ENCODE assay signal across 9 cellular contexts in genomic region chr19:4868286-4868834, GRCh38. TPM values are rescaled to one million over a fixed set of nuclear protein-coding genes. Genes with fewer than 3 reads are reported as not detected.
A peak's percentile ranks its signal among the peaks of the same experiment; 100 is the strongest.
DNase-seq lines count a peak whose midpoint lies in the region; ATAC-seq, FAIRE-seq and TF ChIP-seq lines count a peak whose summit lies in the region.
"Had no signal": no experiment of that assay in that cellular context is flagged by ENCODE, and none has a peak within 500 bp of the region (broad histone marks: within the 10 kb centered on the region; RNA-seq: fewer than 3 reads in every experiment).

No MANE protein-coding gene starts in this region.

- DNase-seq in activated T-cell treated with anti-CD3 and anti-CD28 coated beads, Interleukin-2, amount 50 U/mL, for 72 hours = no peak
- no peak for DNase-seq in activated T-cell treated with anti-CD3 and anti-CD28 coated beads, Interleukin-2, amount 50 U/mL, for 48 hours
- no peak for DNase-seq in lower lobe of right lung
- no peak for DNase-seq in transverse colon
- DNase-seq in H54 (ENCODE audit: insufficient read length, low spot score) = no peak
- DNase-seq in middle frontal gyrus (ENCODE audit: extremely low spot score, low spot score) = no peak
- no peak for DNase-seq in activated CD4-positive, alpha-beta T cell treated with anti-CD3 and anti-CD28 coated beads for 4 hours
- DNase-seq: NCI-H2081 treated with DMSO at 0.1 percent for 48 hours had no signal

- ATAC-seq in activated T-cell treated with anti-CD3 and anti-CD28 coated beads, Interleukin-2, amount 50 U/mL, for 72 hours (replicated peaks in 1 of 2) = no peak
- ATAC-seq in activated T-helper 17 cell treated with anti-CD3 and anti-CD28 coated beads, Interleukin-2, amount 50 U/mL, for 72 hours (replicated peaks) = no peak
- no peak for ATAC-seq in lower lobe of right lung

- no peaks in the 10 kb centered on the region for H3K9me3 Mint-ChIP-seq in activated T-cell treated with anti-CD3 and anti-CD28 coated beads, Interleukin-2, amount 50 U/mL, for 72 hours
- no peaks in the 10 kb centered on the region for H3K9me3 Mint-ChIP-seq in activated T-helper 17 cell treated with anti-CD3 and anti-CD28 coated beads, Interleukin-2, amount 50 U/mL, for 72 hours

- H3K27me3 ChIP-seq in lower lobe of right lung (ENCODE audit: low read depth) (no peaks in the 10 kb centered on the region), transverse colon (no peaks in the 10 kb centered on the region)

- H3K27ac Mint-ChIP-seq in activated T-cell treated with anti-CD3 and anti-CD28 coated beads, Interleukin-2, amount 50 U/mL, for 72 hours = peak overlapping the region; percentile 23
- peak overlapping the region; percentile 44 for H3K27ac Mint-ChIP-seq in activated T-helper 17 cell treated with anti-CD3 and anti-CD28 coated beads, Interleukin-2, amount 50 U/mL, for 72 hours

- peaks cover 31% of the 10 kb centered on the region for H3K4me1 Mint-ChIP-seq in activated T-cell treated with anti-CD3 and anti-CD28 coated beads, Interleukin-2, amount 50 U/mL, for 72 hours (ENCODE audit: low read depth)
- peaks cover 10% of the 10 kb centered on the region for H3K4me1 Mint-ChIP-seq in activated T-helper 17 cell treated with anti-CD3 and anti-CD28 coated beads, Interleukin-2, amount 50 U/mL, for 72 hours

- in situ Hi-C loops in transverse colon (cut with MboI; ENCODE audit: low pct_ligation_motif_present in 1 of 4, low pct_unique_long_range_greater_than_20kb in 1 of 4, low sequenced_read_pairs in 3 of 4) = loop anchor here in 1 of 4 donors (25.0 kb wide), 1 partner anchor 169 kb away; no protein-coding TSS in a partner anchor

- intact Hi-C loops in lower lobe of right lung (cut with DNase I) = no loop called here
- intact Hi-C loops in transverse colon (cut with DNase I; ENCODE audit: low total_unique reads) = no loop called here

- H3K36me3 Mint-ChIP-seq in activated T-cell treated with anti-CD3 and anti-CD28 coated beads, Interleukin-2, amount 50 U/mL, for 72 hours (ENCODE audit: insufficient read depth in 2 of 2) = no peaks in the 10 kb centered on the region
- no peaks in the 10 kb centered on the region for H3K36me3 Mint-ChIP-seq in activated T-helper 17 cell treated with anti-CD3 and anti-CD28 coated beads, Interleukin-2, amount 50 U/mL, for 72 hours (ENCODE audit: low read depth)

- no peak for TF ChIP-seq EP300 in transverse colon (IDR thresholded peaks at IDR 0.05; ENCODE audit: low read depth)

- peaks cover 8% of the 10 kb centered on the region for H3K27me3 Mint-ChIP-seq in activated T-cell treated with anti-CD3 and anti-CD28 coated beads, Interleukin-2, amount 50 U/mL, for 72 hours (ENCODE audit: low read depth)
- H3K27me3 Mint-ChIP-seq in activated T-helper 17 cell treated with anti-CD3 and anti-CD28 coated beads, Interleukin-2, amount 50 U/mL, for 72 hours = peaks cover 3% of the 10 kb centered on the region

- H3K4me1 ChIP-seq in lower lobe of right lung (peaks cover 19% of the 10 kb centered on the region), transverse colon (peaks cover 0 to 27% (median 13%) of the 10 kb centered on the region in 4 donors)

- no peaks in the 10 kb centered on the region for H3K36me3 ChIP-seq in lower lobe of right lung
- H3K36me3 ChIP-seq in transverse colon = no peaks in the 10 kb centered on the region

- 41% methylated on average over 10 of the region's 10 CpGs; no CpG with 5 or more reads in 1 of the 2 donors for WGBS in transverse colon (ENCODE audit: low coverage in 1 of 2), 2 donors

- no peaks in the 10 kb centered on the region for H3K9me3 ChIP-seq in lower lobe of right lung
- no peaks in the 10 kb centered on the region for H3K9me3 ChIP-seq in transverse colon

- TF ChIP-seq CTCF in lower lobe of right lung (IDR thresholded peaks at IDR 0.05) (no peak), transverse colon (IDR thresholded peaks at IDR 0.05) (no peak)

- TF ChIP-seq POLR2A in transverse colon (IDR thresholded peaks at IDR 0.05) (no peak), H54 (IDR thresholded peaks at IDR 0.05; ENCODE audit: low read depth, low read length) (no peak)

- H3K4me3 Mint-ChIP-seq in activated T-cell treated with anti-CD3 and anti-CD28 coated beads, Interleukin-2, amount 50 U/mL, for 72 hours = peak overlapping the region; percentile 83 to 90
- H3K4me3 Mint-ChIP-seq in activated T-helper 17 cell treated with anti-CD3 and anti-CD28 coated beads, Interleukin-2, amount 50 U/mL, for 72 hours = peak overlapping the region; percentile 81

- H3K27ac ChIP-seq in lower lobe of right lung = peak overlapping the region; percentile 88
- H3K27ac ChIP-seq in transverse colon = peak overlapping the region; percentile 88 to 94 (median 90)

- H3K4me3 ChIP-seq in lower lobe of right lung (peak overlapping the region; percentile 85), transverse colon (peak overlapping the region in 3 of 4 donors; percentile 75 to 92 (median 83))

- FAIRE-seq in H54 (lab: Jason Lieb, UNC) = no peak

RNA-seq across cellular contexts. Expression of gene PLIN3, which starts 0.9 kb away (rescaled TPM):
- total RNA-seq in activated T-cell treated with anti-CD3 and anti-CD28 coated beads, Interleukin-2, amount 50 U/mL, for 72 hours = 10 to 100 TPM; 43.7 to 44.6 TPM
- 10 to 100 TPM; 46.4 to 56.7 TPM for total RNA-seq in activated T-helper 17 cell treated with anti-CD3 and anti-CD28 coated beads, Interleukin-2, amount 50 U/mL, for 72 hours
- total RNA-seq in lower lobe of right lung (44.5 TPM), transverse colon (10 to 100 TPM; 27.5 to 85.5 (median 77.1) TPM)

RNA-seq across cellular contexts. Expression of gene ARRDC5, which starts 34.3 kb away (rescaled TPM):
- under 1 TPM; 0.72 to 0.76 TPM for total RNA-seq in activated T-cell treated with anti-CD3 and anti-CD28 coated beads, Interleukin-2, amount 50 U/mL, for 72 hours
- under 1 TPM; 0.16 to 0.19 TPM for total RNA-seq in activated T-helper 17 cell treated with anti-CD3 and anti-CD28 coated beads, Interleukin-2, amount 50 U/mL, for 72 hours
- total RNA-seq in lower lobe of right lung = 0.83 TPM
- total RNA-seq in transverse colon = 1 to 10 TPM in 1 of 4 donors, not detected in 3; 1.3 TPM

RNA-seq across cellular contexts. Expression of gene TICAM1, which starts 36.8 kb away (rescaled TPM):
- total RNA-seq in activated T-cell treated with anti-CD3 and anti-CD28 coated beads, Interleukin-2, amount 50 U/mL, for 72 hours = 10 to 100 TPM; 18.7 to 20.5 TPM
- total RNA-seq in activated T-helper 17 cell treated with anti-CD3 and anti-CD28 coated beads, Interleukin-2, amount 50 U/mL, for 72 hours = 10 to 100 TPM; 27.6 to 36.1 TPM
- total RNA-seq in lower lobe of right lung = 14.6 TPM
- total RNA-seq in transverse colon = 10 to 100 TPM; 17.7 to 66.6 (median 20.8) TPM

RNA-seq across cellular contexts. Expression of gene UHRF1, which starts 40.9 kb away (rescaled TPM):
- 100 to 1,000 TPM in 1 of 2 donors, 10 to 100 TPM in 1; 76.4 to 110 TPM for total RNA-seq in activated T-cell treated with anti-CD3 and anti-CD28 coated beads, Interleukin-2, amount 50 U/mL, for 72 hours
- total RNA-seq in activated T-helper 17 cell treated with anti-CD3 and anti-CD28 coated beads, Interleukin-2, amount 50 U/mL, for 72 hours = 100 to 1,000 TPM in 1 of 2 donors, 10 to 100 TPM in 1; 52.1 to 129 TPM
- total RNA-seq in lower lobe of right lung = 1.3 TPM
- total RNA-seq in transverse colon = 10 to 100 TPM in 2 of 4 donors, 1 to 10 TPM in 2; 2.9 to 41.2 (median 12.0) TPM
